18 cellular contexts compared by ENCODE assay signal in genomic region chr2:13227543-13227942, GRCh38.
DNase-seq lines count a peak whose midpoint lies in the region; ATAC-seq and TF ChIP-seq lines count a peak whose summit lies in the region.
"Had no signal": no experiment of that assay in that cellular context is flagged by ENCODE, and none has a peak within 500 bp of the region (broad histone marks: within the 10 kb centered on the region; RNA-seq: fewer than 3 reads in every experiment).

No MANE protein-coding gene starts in this region.

- peak; percentile 34 for DNase-seq in NCI-H2029 (lab: John Stamatoyannopoulos, UW)
- DNase-seq in NCI-H2029 treated with DMSO at 0.1 percent for 48 hours (lab: John Stamatoyannopoulos, UW) = no peak
- DNase-seq in NCI-H2196 treated with DMSO at 0.1 percent for 48 hours (lab: John Stamatoyannopoulos, UW; ENCODE audit: unreplicated experiment) = peak; percentile 11
- peak; percentile 96 for DNase-seq in SHP77 treated with DMSO at 0.1 percent for 48 hours (lab: John Stamatoyannopoulos, UW)
- DNase-seq in mucosa of descending colon = no peak
- DNase-seq in SIG-M5 (lab: John Stamatoyannopoulos, UW) = no peak
- DNase-seq in NCI-H226 = no peak
- DNase-seq: ACHN; activated CD4-positive, alpha-beta memory T cell treated with anti-CD3 and anti-CD28 coated beads, Interleukin-2, amount 10 ng/mL, durations not matched to agents 7 days and 5 days; activated T-cell treated with anti-CD3 and anti-CD28 coated beads, Interleukin-2, amount 50 U/mL, for 4 hours; effector memory CD8-positive, alpha-beta T cell; H9; occipital lobe; stimulated activated CD4-positive, alpha-beta T cell treated with anti-CD3 and anti-CD28 coated beads, Interleukin-15, amount 100 ng/mL, for 24 hours; stimulated activated naive B cell treated with anti-CD40 and anti-IgM and Interleukin-4, amounts not matched to agents 10 μg/mL and 1 μg/mL and 100 μg/mL, for 72 hours had no signal

- no peaks in the 10 kb centered on the region for H3K4me1 ChIP-seq in mucosa of descending colon (ENCODE audit: low read depth)
- H3K4me1 ChIP-seq: right atrium auricular region, tibial nerve had no signal

- intact Hi-C loops in mucosa of descending colon (cut with DNase I, micrococcal nuclease) = no loop called here

- H3K9me3 ChIP-seq in mucosa of descending colon = no peaks in the 10 kb centered on the region
- H3K9me3 ChIP-seq: right atrium auricular region, tibial nerve had no signal

- ATAC-seq in HG02763 (IDR thresholded peaks at IDR 0.05; ENCODE audit: unreplicated experiment) (no peak), mucosa of descending colon (no peak)
- ATAC-seq: activated T-cell treated with anti-CD3 and anti-CD28 coated beads, Interleukin-2, amount 50 U/mL, for 4 hours; effector memory CD8-positive, alpha-beta T cell; stimulated activated naive B cell treated with anti-CD40 and anti-IgM and Interleukin-4, amounts not matched to agents 10 μg/mL and 1 μg/mL and 100 μg/mL, for 72 hours had no signal

- TF ChIP-seq CTCF in mucosa of descending colon (IDR thresholded peaks at IDR 0.05) = no peak

- no peak overlapping the region for H3K4me3 ChIP-seq in mucosa of descending colon
- H3K4me3 ChIP-seq: right atrium auricular region, tibial nerve had no signal

- H3K36me3 ChIP-seq in mucosa of descending colon (ENCODE audit: low read depth) = no peaks in the 10 kb centered on the region
- H3K36me3 ChIP-seq: right atrium auricular region, tibial nerve had no signal

Comparison
In these comparisons a context has a peak if more than half of its experiments do, and no peak if none do; other contexts are left out.
1. DNase-seq: peak in NCI-H2029 (single experiment), NCI-H2196 treated with DMSO at 0.1 percent for 48 hours (single experiment) and SHP77 treated with DMSO at 0.1 percent for 48 hours (single experiment); none in NCI-H2029 treated with DMSO at 0.1 percent for 48 hours (single experiment), mucosa of descending colon (0 of 3), SIG-M5 (single experiment) and NCI-H226 (single experiment).